ENCODE assay signal across 11 cellular contexts in the genomic region with DNA sequence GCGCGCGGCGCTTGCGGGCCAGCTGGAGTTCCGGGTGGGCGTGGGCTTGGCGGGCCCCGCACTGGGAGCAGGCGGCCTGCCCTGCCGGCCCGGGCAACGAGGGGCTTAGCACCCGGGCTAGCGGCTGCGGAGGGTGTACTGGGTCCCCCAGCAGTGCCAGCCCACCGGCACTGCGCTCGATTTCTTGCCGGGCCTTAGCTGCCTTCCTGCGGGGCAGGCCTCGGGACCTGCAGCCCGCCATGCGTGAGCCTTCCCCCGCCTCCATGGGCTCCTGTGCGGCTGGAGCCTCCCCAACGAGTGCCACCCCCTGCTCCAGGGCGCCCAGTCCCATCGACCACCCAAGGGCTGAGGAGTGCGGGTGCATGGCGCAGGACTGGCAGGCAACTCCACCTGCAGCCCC. TPM values are rescaled to one million over a fixed set of nuclear protein-coding genes. Genes with fewer than 3 reads are reported as not detected.
"Had no signal": no experiment of that assay in that cellular context is flagged by ENCODE, and none has a peak within 500 bp of the region (broad histone marks: within the 10 kb centered on the region; RNA-seq: fewer than 3 reads in every experiment).

No MANE protein-coding gene starts in this region.

RNA-seq across cellular contexts. Expression of a gene that starts 6.5 kb away (rescaled TPM):
- total RNA-seq: OCI-LY7, SJCRH30 had no signal

RNA-seq across cellular contexts. Expression of a gene that starts 9.2 kb away (rescaled TPM):
- total RNA-seq: OCI-LY7, PC-3, PC-9, Peyer's patch, Right ventricle myocardium inferior, Right ventricle myocardium superior, RPMI7951, SJCRH30, SJSA1, SK-MEL-5 had no signal
- polyA plus RNA-seq: SK-N-SH had no signal

RNA-seq across cellular contexts. Expression of a gene that starts 34.9 kb away (rescaled TPM):
- total RNA-seq: SJCRH30 had no signal

RNA-seq across cellular contexts. Expression of a gene that starts 41.6 kb away (rescaled TPM):
- total RNA-seq: PC-3, PC-9, Peyer's patch, Right ventricle myocardium inferior, Right ventricle myocardium superior, RPMI7951, SJCRH30, SJSA1, SK-MEL-5 had no signal
- polyA plus RNA-seq: SK-N-SH had no signal
